In the genomic region with DNA sequence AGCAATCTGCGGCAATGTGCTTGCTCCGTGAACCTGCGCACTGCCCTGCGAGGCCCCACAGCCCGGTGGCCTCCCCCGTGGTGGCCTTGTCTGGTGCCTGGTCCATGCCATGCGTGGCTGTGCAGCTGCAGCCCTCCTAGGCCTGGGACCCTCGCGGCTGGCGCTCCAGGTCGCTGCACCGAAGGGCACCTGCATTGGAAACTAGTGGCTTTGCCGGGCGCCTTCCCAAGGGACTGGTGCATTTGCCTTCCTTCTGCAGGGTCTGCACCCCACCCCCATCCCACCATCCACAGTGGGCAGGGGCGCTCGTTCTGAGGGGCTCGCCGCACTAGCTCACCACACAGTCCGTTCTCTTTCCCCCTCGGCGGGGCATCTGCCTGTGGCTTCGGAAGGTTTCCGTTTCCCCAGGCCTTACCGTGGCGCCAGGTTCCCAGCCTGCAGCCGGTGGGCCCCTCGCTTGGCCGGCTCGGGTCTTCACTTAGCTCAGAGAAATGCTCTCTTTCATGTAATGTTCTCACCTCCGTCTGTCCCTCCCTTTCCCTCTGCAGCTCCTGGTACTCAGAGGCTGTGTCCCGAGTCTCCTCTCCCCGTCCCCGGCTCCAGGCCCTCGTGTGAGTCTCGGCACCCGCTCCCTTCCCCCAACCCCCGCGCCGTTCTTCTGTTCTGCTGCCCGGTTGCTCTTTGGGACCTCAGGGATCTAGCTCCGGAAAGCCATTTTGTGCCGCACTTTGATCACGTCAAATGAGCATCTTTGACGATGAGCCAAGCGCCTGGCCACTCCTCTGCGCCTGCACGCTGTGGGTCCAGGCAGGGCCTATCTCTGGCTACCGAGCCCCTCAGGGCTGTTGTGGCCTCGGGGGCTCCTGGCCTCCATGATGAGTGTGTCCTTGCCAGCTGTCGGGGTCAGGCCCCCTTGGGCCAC, we compare ENCODE assay signal across 19 cellular contexts.
"Had no signal": no experiment of that assay in that cellular context is flagged by ENCODE, and none has a peak within 500 bp of the region (broad histone marks: within the 10 kb centered on the region; RNA-seq: fewer than 3 reads in every experiment).

No MANE protein-coding gene starts in this region.

- H3K4me3 ChIP-seq: coronary artery, esophagus squamous epithelium, left ventricle myocardium inferior had no signal

- H3K36me3 Mint-ChIP-seq: activated naive CD8-positive, alpha-beta T cell had no signal

- H3K9me3 Mint-ChIP-seq: stimulated activated naive CD8-positive, alpha-beta T cell treated with anti-CD3 and anti-CD28 coated beads, Interleukin-15, Interleukin-2, amounts not matched to agents 100 ng/mL and 50 ng/mL, for 24 hours had no signal

- H3K4me1 ChIP-seq: left ventricle myocardium inferior, testis had no signal

- DNase-seq: activated CD4-positive, alpha-beta T cell treated with anti-CD3 and anti-CD28 coated beads for 1 hour; activated CD4-positive, alpha-beta T cell treated with anti-CD3 and anti-CD28 coated beads, Interleukin-2, amount 50 U/mL, for 48 hours; activated gamma-delta T cell treated with Interleukin-2 at 50 U/mL for 16 hours; activated T-cell treated with anti-CD3 and anti-CD28 coated beads, Interleukin-2, amount 50 U/mL, for 24 hours; central memory CD4-positive, alpha-beta T cell; esophagus squamous epithelium; hippocampal formation; kidney; left ventricle myocardium inferior; mesendoderm; SK-N-SH; T-helper 1 cell; T1000; testis had no signal

- FAIRE-seq: endothelial cell of umbilical vein, kidney had no signal

- H3K4me3 Mint-ChIP-seq: activated naive CD8-positive, alpha-beta T cell; activated T-cell treated with anti-CD3 and anti-CD28 coated beads, Interleukin-2, amount 50 U/mL, for 24 hours; brain; stimulated activated naive CD8-positive, alpha-beta T cell treated with anti-CD3 and anti-CD28 coated beads, Interleukin-15, Interleukin-2, amounts not matched to agents 100 ng/mL and 50 ng/mL, for 24 hours had no signal

- H3K27ac Mint-ChIP-seq: activated naive CD8-positive, alpha-beta T cell; activated T-cell treated with anti-CD3 and anti-CD28 coated beads, Interleukin-2, amount 50 U/mL, for 24 hours; brain; stimulated activated naive CD8-positive, alpha-beta T cell treated with anti-CD3 and anti-CD28 coated beads, Interleukin-15, Interleukin-2, amounts not matched to agents 100 ng/mL and 50 ng/mL, for 24 hours had no signal

- H3K27me3 ChIP-seq: testis had no signal

- H3K27me3 Mint-ChIP-seq: activated naive CD8-positive, alpha-beta T cell had no signal

- H3K9ac ChIP-seq: SK-N-SH had no signal

- H3K4me1 Mint-ChIP-seq: brain had no signal

- H3K9me3 ChIP-seq: SK-N-SH, testis had no signal

- H3K27ac ChIP-seq: coronary artery, esophagus squamous epithelium, left ventricle myocardium inferior, testis had no signal

- H3K4me2 ChIP-seq: SK-N-SH had no signal
